In the genomic region with DNA sequence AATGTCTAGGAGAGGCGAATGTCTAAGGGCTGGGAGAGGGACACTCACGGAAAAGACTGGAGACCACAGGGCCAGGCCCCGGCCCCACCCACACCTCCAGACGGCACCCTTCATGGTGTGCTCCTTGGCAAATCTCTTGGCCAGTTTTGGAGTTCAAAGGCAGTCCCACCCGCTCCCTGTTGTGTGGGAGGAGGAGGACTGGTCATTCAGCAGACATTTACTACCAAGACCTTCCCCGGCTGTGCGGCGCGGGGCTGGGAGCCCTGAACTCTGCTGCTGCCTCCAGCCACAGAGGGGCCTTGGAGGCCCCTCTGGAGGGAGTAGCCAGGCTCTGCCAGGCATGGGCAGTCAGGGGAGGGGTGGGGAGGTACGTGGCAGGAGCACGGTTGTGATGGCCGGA, we compare ENCODE assay signal across 20 cellular contexts. TPM values are rescaled to one million over a fixed set of nuclear protein-coding genes. Genes with fewer than 3 reads are reported as not detected.
DNase-seq lines count a peak whose midpoint lies in the region; ATAC-seq, FAIRE-seq and TF ChIP-seq lines count a peak whose summit lies in the region.
"Had no signal": no experiment of that assay in that cellular context is flagged by ENCODE, and none has a peak within 500 bp of the region (broad histone marks: within the 10 kb centered on the region; RNA-seq: fewer than 3 reads in every experiment).

No MANE protein-coding gene starts in this region.

- no peak overlapping the region for H3K4me3 Mint-ChIP-seq in progenitor cell of endocrine pancreas (ENCODE audit: low read depth)
- H3K4me3 Mint-ChIP-seq: GM23338, memory B cell had no signal

- TF ChIP-seq POLR2A in K562 (conservative IDR thresholded peaks at IDR 0.05), result no peak

- H3K4me1 Mint-ChIP-seq in progenitor cell of endocrine pancreas (ENCODE audit: low read depth), result peaks cover 2% of the 10 kb centered on the region
- H3K4me1 Mint-ChIP-seq: GM23338 had no signal

- 54% methylated on average over 8 of the region's 12 CpGs for WGBS in K562 (ENCODE audit: insufficient coverage, low coverage, missing lambda C conversion rate)

- POLR2A ChIA-PET in K562 (lab: Yijun Ruan, JAX), result interaction anchor here (1.2 to 2.1 kb wide), 3 partner anchors 8 to 170 kb away, joined by 3 to 16 read pairs (median 4); partner anchors contain the start of genes TADA2B and TBC1D14

- peaks cover 0 to 12% (median 3%) of the 10 kb centered on the region in 11 experiments; a peak in 9 of 22 replicates for H3K9me3 ChIP-seq in BLaER1 treated with 17β-estradiol and CSF1 and Interleukin-3, amounts not matched to agents 10 nM and 100 nM (replicated peaks in 1 of 11)
- H3K9me3 ChIP-seq in K562 (replicated peaks; ENCODE audit: control insufficient read depth, insufficient read depth, low read depth, low read length), result no peaks in the 10 kb centered on the region
- H3K9me3 ChIP-seq: gastroesophageal sphincter had no signal

- BruUV-seq in K562 (replicated peaks; lab: Mats Ljungman, UMichigan), result no TSS peak

- H4K20me1 ChIP-seq in BLaER1 treated with 17β-estradiol and CSF1 and Interleukin-3, amounts not matched to agents 10 nM and 100 nM, result no peaks in the 10 kb centered on the region
- no peaks in the 10 kb centered on the region for H4K20me1 ChIP-seq in K562 (replicated peaks; ENCODE audit: control insufficient read depth, insufficient read depth, low read length)

- in situ Hi-C loops in GM13976 (cut with MboI; ENCODE audit: low sequenced_read_pairs, unreplicated experiment) (loop anchor here (10.0 kb wide), 1 partner anchor 84 kb away; no protein-coding TSS in a partner anchor), K562 (cut with MboI) (loop anchor here (5.0 kb wide), 1 partner anchor 171 kb away; no protein-coding TSS in a partner anchor)

- H3K27ac Mint-ChIP-seq in progenitor cell of endocrine pancreas, result peak overlapping the region; percentile 49
- H3K27ac Mint-ChIP-seq: GM23338, memory B cell had no signal

- ATAC-seq in K562 (peak; percentile 38), GM19452 (IDR thresholded peaks at IDR 0.05; ENCODE audit: unreplicated experiment) (no peak)
- ATAC-seq: gastroesophageal sphincter had no signal

- TF ChIP-seq CTCF in GM13976 (IDR thresholded peaks at IDR 0.05; ENCODE audit: borderline replicate concordance, control extremely low read depth, extremely low read depth, insufficient read depth, missing control alignments), result no peak
- no peak for TF ChIP-seq CTCF in K562 (IDR thresholded peaks at IDR 0.05 in 2 of 3, conservative IDR thresholded peaks at IDR 0.05 in 1 of 3; ENCODE audit: insufficient read depth in 2 of 3, low read depth in 1 of 3, low read length in 3 of 3)
- no peak for TF ChIP-seq CTCF in progenitor cell of endocrine pancreas (IDR thresholded peaks at IDR 0.05; ENCODE audit: unreplicated experiment)

- H3K4me2 ChIP-seq in BLaER1 treated with 17β-estradiol and CSF1 and Interleukin-3, amounts not matched to agents 10 nM and 100 nM, result peak overlapping the region; percentile 63 to 100 (median 85); a peak in 21 of 22 replicates
- H3K4me2 ChIP-seq in K562 (ENCODE audit: insufficient read depth, low read length), result no peak overlapping the region
- H3K4me2 ChIP-seq: GM23338 had no signal

- no peaks in the 10 kb centered on the region for H3K79me2 ChIP-seq in K562 (ENCODE audit: control insufficient read depth, insufficient read depth, low read length)

- H3K36me3 Mint-ChIP-seq in progenitor cell of endocrine pancreas (ENCODE audit: insufficient read depth), result no peaks in the 10 kb centered on the region
- H3K36me3 Mint-ChIP-seq: memory B cell had no signal

- H3K9ac ChIP-seq in BLaER1 treated with 17β-estradiol and CSF1 and Interleukin-3, amounts not matched to agents 10 nM and 100 nM, result peak overlapping the region in 8 of 11 experiments; percentile 32 to 73 (median 68); a peak in 9 of 22 replicates
- H3K9ac ChIP-seq in K562 (ENCODE audit: insufficient read depth in 1 of 2, low read depth in 2 of 2, low read length in 2 of 2), result peak overlapping the region in 1 of 2 experiments; percentile 23; a peak in 2 of 4 replicates

- H3K9me1 ChIP-seq in K562 (ENCODE audit: control insufficient read depth, insufficient read depth, low read length), result no peaks in the 10 kb centered on the region

- H3K27me3 ChIP-seq in BLaER1 treated with 17β-estradiol and CSF1 and Interleukin-3, amounts not matched to agents 10 nM and 100 nM, result no peaks in the 10 kb centered on the region
- no peaks in the 10 kb centered on the region for H3K27me3 ChIP-seq in K562 (ENCODE audit: control insufficient read depth in 2 of 2, insufficient read depth in 2 of 2, low read length in 2 of 2)
- H3K27me3 ChIP-seq: cardiac muscle cell had no signal

- H3K4me3 ChIP-seq in BLaER1 treated with 17β-estradiol and CSF1 and Interleukin-3, amounts not matched to agents 10 nM and 100 nM, result peak overlapping the region in 1 of 10 experiments; percentile 11; a peak in 2 of 20 replicates
- no peak overlapping the region for H3K4me3 ChIP-seq in K562
- H3K4me3 ChIP-seq: cardiac muscle cell, gastroesophageal sphincter, GM23338, SK-N-MC had no signal

- intact Hi-C loops in K562 (cut with micrococcal nuclease), result no loop called here

- peak; percentile 28 for DNase-seq in GM13976 (ENCODE audit: low spot score)
- DNase-seq in K562 (ENCODE audit: extremely low read depth in 1 of 4, low spot score in 3 of 4), result no peak
- no peak for DNase-seq in progenitor cell of endocrine pancreas (ENCODE audit: low spot score, unreplicated experiment)
- DNase-seq in AML-193 (lab: John Stamatoyannopoulos, UW), result no peak
- no peak for DNase-seq in RCC 7860 (ENCODE audit: low spot score)
- DNase-seq: amniotic stem cell, Kasumi-1, kidney glomerular epithelial cell, NCI-H1048, NCI-H1930, NCI-H345, nephron progenitor cell had no signal

- no peak for FAIRE-seq in K562 (lab: Jason Lieb, UNC)
- no peak for FAIRE-seq in RCC 7860 (lab: Jason Lieb, UNC)
- FAIRE-seq: GM18507 had no signal

- no peak overlapping the region; the same call in 1 of the 2 replicates for H2AFZ ChIP-seq in K562 (ENCODE audit: low read depth, low read length)

- peak overlapping the region in 9 of 11 experiments; percentile 6 to 99 (median 72); a peak in 16 of 22 replicates for H3K27ac ChIP-seq in BLaER1 treated with 17β-estradiol and CSF1 and Interleukin-3, amounts not matched to agents 10 nM and 100 nM
- H3K27ac ChIP-seq in K562 (ENCODE audit: extremely low read depth, low read depth, low read length), result no peak overlapping the region
- H3K27ac ChIP-seq: gastroesophageal sphincter, SK-N-MC had no signal

- H3K9me3 Mint-ChIP-seq in progenitor cell of endocrine pancreas (ENCODE audit: low read depth), result no peaks in the 10 kb centered on the region
- H3K9me3 Mint-ChIP-seq: GM23338, memory B cell had no signal

- no peak for TF ChIP-seq EP300 in K562 (IDR thresholded peaks at IDR 0.05; ENCODE audit: low read length)

- TF ChIP-seq RAD21 in K562 (CRISPR knock-in tag; conservative IDR thresholded peaks at IDR 0.05 in 1 of 2, IDR thresholded peaks at IDR 0.05 in 1 of 2), result no peak

- H3K4me1 ChIP-seq in BLaER1 treated with 17β-estradiol and CSF1 and Interleukin-3, amounts not matched to agents 10 nM and 100 nM, result peaks cover 72 to 79% (median 75%) of the 10 kb centered on the region in 10 experiments
- H3K4me1 ChIP-seq in K562 (replicated peaks in 1 of 2; ENCODE audit: control insufficient read depth in 2 of 2, insufficient read depth in 2 of 2, low read length in 2 of 2), result peaks cover 11 to 34% of the 10 kb centered on the region in 2 experiments; a peak in 4 of 5 replicates
- H3K4me1 ChIP-seq: gastroesophageal sphincter had no signal

- peaks cover 6% of the 10 kb centered on the region for H3K27me3 Mint-ChIP-seq in progenitor cell of endocrine pancreas

- no peaks in the 10 kb centered on the region for H3K36me3 ChIP-seq in BLaER1 treated with 17β-estradiol and CSF1 and Interleukin-3, amounts not matched to agents 10 nM and 100 nM
- H3K36me3 ChIP-seq in K562 (ENCODE audit: control insufficient read depth, insufficient read depth, low read length), result no peaks in the 10 kb centered on the region
- H3K36me3 ChIP-seq: cardiac muscle cell, gastroesophageal sphincter had no signal

- CTCF ChIA-PET in K562 (lab: Yijun Ruan, JAX; ENCODE audit: low intra/inter-chr PET ratio), result no interaction called here

TF ChIP-seq in K562, 482 proteins besides CTCF, POLR2A, EP300 and RAD21:
- TF ChIP-seq, protein P1, sequence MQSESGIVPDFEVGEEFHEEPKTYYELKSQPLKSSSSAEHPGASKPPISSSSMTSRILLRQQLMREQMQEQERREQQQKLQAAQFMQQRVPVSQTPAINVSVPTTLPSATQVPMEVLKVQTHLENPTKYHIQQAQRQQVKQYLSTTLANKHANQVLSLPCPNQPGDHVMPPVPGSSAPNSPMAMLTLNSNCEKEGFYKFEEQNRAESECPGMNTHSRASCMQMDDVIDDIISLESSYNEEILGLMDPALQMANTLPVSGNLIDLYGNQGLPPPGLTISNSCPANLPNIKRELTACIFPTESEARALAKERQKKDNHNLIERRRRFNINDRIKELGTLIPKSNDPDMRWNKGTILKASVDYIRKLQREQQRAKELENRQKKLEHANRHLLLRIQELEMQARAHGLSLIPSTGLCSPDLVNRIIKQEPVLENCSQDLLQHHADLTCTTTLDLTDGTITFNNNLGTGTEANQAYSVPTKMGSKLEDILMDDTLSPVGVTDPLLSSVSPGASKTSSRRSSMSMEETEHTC (IDR thresholded peaks at IDR 0.05), result no peak
- TF ChIP-seq GTF2A2 (tag; IDR thresholded peaks at IDR 0.05) (no peak), TAL1 (IDR thresholded peaks at IDR 0.05) (no peak), ZNF239 (CRISPR knock-in tag; IDR thresholded peaks at IDR 0.05) (no peak)
TF ChIP-seq in K562: peak in this region for 0.

RNA-seq across cellular contexts. Expression of gene TBC1D14, which starts 8.7 kb away (rescaled TPM):
- 61.0 and 70.3 TPM in 2 replicates for total RNA-seq in K562 (2011; cell fraction: chromatin; rRNA removed; ENCODE audit: low replicate concordance)
- total RNA-seq in K562 (2011; cell fraction: nucleolus; rRNA removed), result 50.4 and 54.0 TPM in 2 replicates
- 45.9 and 49.3 TPM in 2 replicates for total RNA-seq in K562 (2011; cell fraction: nucleoplasm; rRNA removed)
- total RNA-seq in K562 (2014; rRNA removed) (50.2 and 54.4 TPM in 2 replicates), K562 (2014; rRNA removed; fragmentation: Illumina TruSeq; extraction: Trizol) (44.8 and 45.5 TPM in 2 replicates), K562 (2015; rRNA removed; fragmentation: Illumina TruSeq; extraction: Trizol) (55.8 and 57.7 TPM in 2 replicates), K562 (2021) (55.4 and 59.6 TPM in 2 replicates), progenitor cell of endocrine pancreas (60.8 and 61.8 TPM in 2 replicates)
- polyA plus RNA-seq in K562 (2011; rRNA removed) (31.4 and 41.2 TPM in 2 replicates), K562 (2014; fragmentation: Illumina TruSeq; extraction: Trizol) (46.2 and 47.7 TPM in 2 replicates), K562 (2014; fragmentation: Nextera tagmentation; extraction: Ambion mirVana) (1 to 10 TPM; 2.1 to 2.7 TPM), K562 (2014; rRNA removed) (43.3 and 50.8 TPM in 2 replicates)
- 37.0 and 43.7 TPM in 2 replicates for polyA plus RNA-seq in K562 (2011; cell fraction: cytosol; rRNA removed)
- polyA plus RNA-seq in K562 (2011; cell fraction: nucleus; rRNA removed), result 37.0 and 46.2 TPM in 2 replicates
- polyA plus RNA-seq in K562 (2012), result 45.4 TPM in 2 replicates
- 51.1 and 64.3 TPM in 2 replicates for polyA minus RNA-seq in K562 (2011; rRNA and poly(A)+ RNA removed)
- polyA minus RNA-seq in K562 (2011; cell fraction: cytosol; rRNA and poly(A)+ RNA removed), result 29.6 and 35.1 TPM in 2 replicates
- polyA minus RNA-seq in K562 (2011; cell fraction: nucleus; rRNA and poly(A)+ RNA removed), result 26.1 and 34.0 TPM in 2 replicates
